19 cellular contexts compared by ENCODE assay signal in the genomic region with DNA sequence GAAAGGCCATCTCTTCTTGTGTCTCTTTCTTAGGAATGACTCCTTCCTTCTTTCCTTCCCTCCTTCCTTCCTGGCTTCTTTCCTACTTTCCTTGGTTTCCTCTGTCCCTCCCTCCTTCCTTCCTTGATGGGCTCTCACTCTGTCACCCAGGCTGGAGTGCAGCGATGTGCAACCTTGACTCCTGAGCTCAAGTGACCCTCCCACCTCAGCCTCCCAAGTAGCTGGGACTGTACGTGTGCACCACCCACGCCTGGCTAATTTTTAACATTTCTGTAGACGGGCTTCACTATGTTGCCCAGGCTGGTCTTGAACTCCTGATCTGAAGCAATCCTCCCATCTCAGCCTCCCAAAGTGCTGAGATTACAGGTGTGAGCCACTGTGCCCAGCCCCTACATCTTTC. TPM values are rescaled to one million over a fixed set of nuclear protein-coding genes. Genes with fewer than 3 reads are reported as not detected.
DNase-seq lines count a peak whose midpoint lies in the region; ATAC-seq, FAIRE-seq and TF ChIP-seq lines count a peak whose summit lies in the region.
"Had no signal": no experiment of that assay in that cellular context is flagged by ENCODE, and none has a peak within 500 bp of the region (broad histone marks: within the 10 kb centered on the region; RNA-seq: fewer than 3 reads in every experiment).

No MANE protein-coding gene starts in this region.

- no peak for TF ChIP-seq EP300 in GM12878 (IDR thresholded peaks at IDR 0.05; ENCODE audit: borderline replicate concordance in 1 of 2, control insufficient read depth in 1 of 2, low read depth in 2 of 2, low read length in 2 of 2)

- no peak for FAIRE-seq in GM12878 (lab: Jason Lieb, UNC)
- FAIRE-seq: D721Med, GM12891, GM18507 had no signal

- peaks cover 24% of the 10 kb centered on the region for H3K27me3 Mint-ChIP-seq in MCF 10A (ENCODE audit: insufficient read depth, unreplicated experiment)
- H3K27me3 Mint-ChIP-seq: CD4-positive, alpha-beta T cell had no signal

- no peak overlapping the region for H3K4me3 ChIP-seq in BLaER1 treated with 17β-estradiol and CSF1 and Interleukin-3, amounts not matched to agents 10 nM and 100 nM
- no peak overlapping the region for H3K4me3 ChIP-seq in GM12878
- H3K4me3 ChIP-seq: GM23338 had no signal

- RAD21 ChIA-PET in GM12878 (lab: Charles Lee; ENCODE audit: unreplicated experiment): interaction anchor here (1.3 kb wide), 1 partner anchor 106 kb away, joined by 4 read pairs; no protein-coding TSS in a partner anchor

- TF ChIP-seq CTCF in GM12878 (IDR thresholded peaks at IDR 0.05 in 2 of 3, conservative IDR thresholded peaks at IDR 0.05 in 1 of 3; ENCODE audit: control insufficient read depth in 2 of 3, extremely low read depth in 1 of 3, insufficient read depth in 1 of 3, low read depth in 3 of 3, low read length in 3 of 3) (no peak), MCF 10A (IDR thresholded peaks at IDR 0.05; ENCODE audit: unreplicated experiment) (no peak)

- H3K36me3 ChIP-seq in BLaER1 treated with 17β-estradiol and CSF1 and Interleukin-3, amounts not matched to agents 10 nM and 100 nM: no peaks in the 10 kb centered on the region
- H3K36me3 ChIP-seq in GM12878 (ENCODE audit: control insufficient read depth in 2 of 2, insufficient read depth in 2 of 2, low read length in 1 of 2): no peaks in the 10 kb centered on the region

- SMC1A ChIA-PET in GM12878 (lab: Charles Lee; ENCODE audit: uncharacterized antibody, unreplicated experiment): interaction anchor here (0.6 kb wide), 1 partner anchor 110 kb away, joined by 3 read pairs; no protein-coding TSS in a partner anchor

- no peak overlapping the region for H3K4me3 Mint-ChIP-seq in MCF 10A (ENCODE audit: unreplicated experiment)
- H3K4me3 Mint-ChIP-seq: CD14-positive monocyte; CD4-positive, alpha-beta T cell; CD8-positive, alpha-beta memory T cell; GM23338; H9 had no signal

- ATAC-seq in GM12878: peak; percentile 40; the same call in 2 of the 3 replicates
- ATAC-seq: GM23338, HCT116 had no signal

- no peak for TF ChIP-seq RAD21 in GM12878 (IDR thresholded peaks at IDR 0.05; ENCODE audit: insufficient read depth, low read depth, low read length)

- H3K9me3 Mint-ChIP-seq in MCF 10A (ENCODE audit: unreplicated experiment): no peaks in the 10 kb centered on the region
- H3K9me3 Mint-ChIP-seq: CD4-positive, alpha-beta T cell; CD8-positive, alpha-beta memory T cell; GM23338; H9 had no signal

- H3K4me2 ChIP-seq in BLaER1 treated with 17β-estradiol and CSF1 and Interleukin-3, amounts not matched to agents 10 nM and 100 nM: peak overlapping the region in 8 of 11 experiments; percentile 5 to 62 (median 50); a peak in 12 of 22 replicates
- no peak overlapping the region for H3K4me2 ChIP-seq in GM12878 (ENCODE audit: control insufficient read depth, insufficient read depth)
- H3K4me2 ChIP-seq: GM23338 had no signal

- no TSS peak for BruUV-seq in GM12878 (replicated peaks; lab: Mats Ljungman, UMichigan)
- no TSS peak for BruUV-seq in MCF 10A (replicated peaks; lab: Mats Ljungman, UMichigan)

- no peaks in the 10 kb centered on the region for H4K20me1 ChIP-seq in BLaER1 treated with 17β-estradiol and CSF1 and Interleukin-3, amounts not matched to agents 10 nM and 100 nM
- H4K20me1 ChIP-seq in GM12878 (ENCODE audit: control insufficient read depth, insufficient read depth): no peaks in the 10 kb centered on the region

- peaks cover 21 to 47% (median 39%) of the 10 kb centered on the region in 10 experiments for H3K4me1 ChIP-seq in BLaER1 treated with 17β-estradiol and CSF1 and Interleukin-3, amounts not matched to agents 10 nM and 100 nM
- no peaks in the 10 kb centered on the region for H3K4me1 ChIP-seq in GM12878 (ENCODE audit: control insufficient read depth, insufficient read depth, low read length)

- DNase-seq in GM12878 (ENCODE audit: low read depth, low spot score) (no peak), renal cortical epithelial cell (ENCODE audit: low read depth) (peak; percentile 26), SHP77 (lab: John Stamatoyannopoulos, UW) (no peak), MCF 10A (ENCODE audit: unreplicated experiment) (no peak)
- no peak for DNase-seq in stimulated activated CD4-positive, alpha-beta T cell treated with anti-CD3 and anti-CD28 coated beads, Interleukin-2, amount 100 ng/mL, for 48 hours
- DNase-seq: CD4-positive, alpha-beta T cell; CD8-positive, alpha-beta memory T cell; DMS 273 treated with DMSO at 0.1 percent for 48 hours; DMS79; EL; GDM1; H9 had no signal

- no peak overlapping the region for H3K9ac ChIP-seq in BLaER1 treated with 17β-estradiol and CSF1 and Interleukin-3, amounts not matched to agents 10 nM and 100 nM
- no peak overlapping the region for H3K9ac ChIP-seq in GM12878 (ENCODE audit: control insufficient read depth, insufficient read depth, low read length)

- peaks cover 0 to 21% (median 10%) of the 10 kb centered on the region in 11 experiments; a peak in 13 of 22 replicates for H3K9me3 ChIP-seq in BLaER1 treated with 17β-estradiol and CSF1 and Interleukin-3, amounts not matched to agents 10 nM and 100 nM (replicated peaks in 1 of 11)
- no peaks in the 10 kb centered on the region; the same call in 2 of the 3 replicates for H3K9me3 ChIP-seq in GM12878 (replicated peaks; ENCODE audit: control insufficient read depth, insufficient read depth, low read length)

- peaks cover 16% of the 10 kb centered on the region for H3K4me1 Mint-ChIP-seq in MCF 10A (ENCODE audit: insufficient read depth, unreplicated experiment)
- H3K4me1 Mint-ChIP-seq: GM23338, H9 had no signal

- H3K27ac ChIP-seq in BLaER1 treated with 17β-estradiol and CSF1 and Interleukin-3, amounts not matched to agents 10 nM and 100 nM: no peak overlapping the region
- H3K27ac ChIP-seq in GM12878 (ENCODE audit: control insufficient read depth, insufficient read depth): no peak overlapping the region

- 13% methylated on average over 4 of the region's 4 CpGs for WGBS in GM12878 (ENCODE audit: insufficient coverage, insufficient replicate concordance, low lambda C conversion rate, missing lambda C conversion rate)

- no peak overlapping the region for H3K27ac Mint-ChIP-seq in MCF 10A (ENCODE audit: low read depth, unreplicated experiment)
- H3K27ac Mint-ChIP-seq: CD14-positive monocyte; CD4-positive, alpha-beta T cell; CD8-positive, alpha-beta memory T cell; GM23338; H9 had no signal

- no peak for TF ChIP-seq POLR2A in GM12878 (IDR thresholded peaks at IDR 0.05; ENCODE audit: low read depth, low read length)

- H3K36me3 Mint-ChIP-seq in MCF 10A (ENCODE audit: insufficient read depth, unreplicated experiment): peaks cover 7% of the 10 kb centered on the region
- H3K36me3 Mint-ChIP-seq: CD14-positive monocyte had no signal

- no peaks in the 10 kb centered on the region for H3K79me2 ChIP-seq in GM12878 (ENCODE audit: control insufficient read depth, insufficient read depth, low read length)

- intact Hi-C loops in GM12878 (cut with micrococcal nuclease; ENCODE audit: unreplicated experiment): no loop called here
- intact Hi-C loops in MCF 10A (cut with micrococcal nuclease): loop anchor here (5.0 kb wide), 1 partner anchor 90 kb away; a partner anchor contains a TSS

- CTCF ChIA-PET in GM12878 (lab: Yijun Ruan, JAX) (interaction anchor here (1.2 kb wide), 1 partner anchor 62 kb away, joined by 6 read pairs; no protein-coding TSS in a partner anchor), MCF 10A (lab: Yijun Ruan, JAX) (interaction anchor here (0.7 kb wide), 1 partner anchor 12 kb away, joined by 4 read pairs; no protein-coding TSS in a partner anchor)

- H2AFZ ChIP-seq in GM12878 (ENCODE audit: control insufficient read depth, low read depth, low read length): no peak overlapping the region
- H2AFZ ChIP-seq: GM23338 had no signal

- in situ Hi-C loops in GM12878 (cut with MboI): no loop called here

- POLR2A ChIA-PET in GM12878 (lab: Charles Lee): no interaction called here
- POLR2A ChIA-PET in MCF 10A (lab: Yijun Ruan, JAX): no interaction called here

- H3K27me3 ChIP-seq in BLaER1 treated with 17β-estradiol and CSF1 and Interleukin-3, amounts not matched to agents 10 nM and 100 nM: no peaks in the 10 kb centered on the region
- H3K27me3 ChIP-seq in GM12878 (replicated peaks in 1 of 2; ENCODE audit: control insufficient read depth in 2 of 2, insufficient read depth in 2 of 2, low read length in 1 of 2): peaks cover 0 to 3% of the 10 kb centered on the region in 2 experiments; a peak in 1 of 4 replicates

TF ChIP-seq in GM12878, 131 proteins besides CTCF, POLR2A, EP300 and RAD21 (continues in another document):
- TF ChIP-seq, protein P1, sequence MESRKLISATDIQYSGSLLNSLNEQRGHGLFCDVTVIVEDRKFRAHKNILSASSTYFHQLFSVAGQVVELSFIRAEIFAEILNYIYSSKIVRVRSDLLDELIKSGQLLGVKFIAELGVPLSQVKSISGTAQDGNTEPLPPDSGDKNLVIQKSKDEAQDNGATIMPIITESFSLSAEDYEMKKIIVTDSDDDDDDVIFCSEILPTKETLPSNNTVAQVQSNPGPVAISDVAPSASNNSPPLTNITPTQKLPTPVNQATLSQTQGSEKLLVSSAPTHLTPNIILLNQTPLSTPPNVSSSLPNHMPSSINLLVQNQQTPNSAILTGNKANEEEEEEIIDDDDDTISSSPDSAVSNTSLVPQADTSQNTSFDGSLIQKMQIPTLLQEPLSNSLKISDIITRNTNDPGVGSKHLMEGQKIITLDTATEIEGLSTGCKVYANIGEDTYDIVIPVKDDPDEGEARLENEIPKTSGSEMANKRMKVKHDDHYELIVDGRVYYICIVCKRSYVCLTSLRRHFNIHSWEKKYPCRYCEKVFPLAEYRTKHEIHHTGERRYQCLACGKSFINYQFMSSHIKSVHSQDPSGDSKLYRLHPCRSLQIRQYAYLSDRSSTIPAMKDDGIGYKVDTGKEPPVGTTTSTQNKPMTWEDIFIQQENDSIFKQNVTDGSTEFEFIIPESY (IDR thresholded peaks at IDR 0.05): no peak

RNA-seq across cellular contexts. Expression of a gene that starts 10.9 kb away (rescaled TPM):
- 6.4 and 9.1 TPM in 2 replicates for total RNA-seq in GM12878 (2013; cell fraction: nucleolus; rRNA removed)
- total RNA-seq in GM12878 (2014; rRNA removed): 1.5 and 2.2 TPM in 2 replicates
- total RNA-seq in GM12878 (2014; rRNA removed; fragmentation: Illumina TruSeq; extraction: Trizol): 1.7 and 1.8 TPM in 2 replicates
- total RNA-seq in GM12878 (2021): 1.5 and 2.2 TPM in 2 replicates
- 0.43 TPM for polyA plus RNA-seq in GM12878 (2011; ENCODE audit: low read depth)
- 1.7 and 2.2 TPM in 2 replicates for polyA plus RNA-seq in GM12878 (2011; rRNA removed)
- 1.3 and 1.8 TPM in 2 replicates for polyA plus RNA-seq in GM12878 (2011; cell fraction: cytosol; rRNA removed)
- 1.5 and 1.8 TPM in 2 replicates for polyA plus RNA-seq in GM12878 (2011; cell fraction: nucleus; rRNA removed)
- polyA plus RNA-seq in GM12878 (2012): 0.60 and 1.3 TPM in 2 replicates
- polyA plus RNA-seq in GM12878 (2014; fragmentation: Illumina TruSeq; extraction: Trizol): 2.6 and 2.7 TPM in 2 replicates
- polyA plus RNA-seq in GM12878 (2014; fragmentation: Nextera tagmentation; extraction: Ambion mirVana): 1 to 10 TPM in 1 of 2 experiments, under 1 TPM in 1; 0.99 to 1.2 TPM
- 1.4 and 1.5 TPM in 2 replicates for polyA plus RNA-seq in GM12878 (2014; rRNA removed)
- polyA plus RNA-seq in GM12878 (2016; fragmentation: Nextera tagmentation; extraction: Ambion mirVana): 1 to 10 TPM in 1 of 2 experiments, under 1 TPM in 1; 0.74 to 1.2 TPM
- 1.2 and 2.0 TPM in 2 replicates for polyA minus RNA-seq in GM12878 (2011; rRNA and poly(A)+ RNA removed)
- polyA minus RNA-seq in GM12878 (2011; cell fraction: cytosol; rRNA and poly(A)+ RNA removed): 0.67 and 0.73 TPM in 2 replicates
- 1.2 and 2.8 TPM in 2 replicates for polyA minus RNA-seq in GM12878 (2011; cell fraction: nucleus; rRNA and poly(A)+ RNA removed)
- 0.10 and 0.52 TPM in 2 replicates for total RNA-seq in renal cortical epithelial cell
- total RNA-seq in MCF 10A (2022): 0.68 and 1.3 TPM in 2 replicates
